ENCODE assay signal across 19 cellular contexts in the genomic region with DNA sequence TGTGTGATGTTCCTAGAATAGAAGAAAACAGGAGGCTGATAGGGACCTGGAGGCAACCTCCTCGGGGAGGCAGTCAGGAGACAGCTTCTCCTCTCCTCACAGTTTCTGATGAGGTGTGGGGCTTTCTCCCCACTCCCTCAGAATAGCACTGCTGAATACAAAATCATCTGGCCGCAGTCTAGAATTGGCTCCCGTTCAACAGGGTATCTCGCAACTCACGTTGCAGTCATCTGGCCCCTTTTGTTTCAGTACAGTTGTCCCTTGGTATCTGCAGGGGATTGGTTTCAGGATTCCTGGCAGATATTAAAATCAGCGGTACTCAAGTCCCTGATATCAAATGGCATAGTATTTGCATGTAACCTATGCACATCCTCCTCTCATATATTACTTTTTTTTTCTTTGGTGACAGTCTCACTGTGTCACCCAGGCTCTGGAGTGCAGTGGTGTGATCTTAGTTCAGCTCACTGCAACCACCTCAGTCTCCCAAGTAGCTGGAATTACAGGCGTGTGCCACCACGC.
"Had no signal": no experiment of that assay in that cellular context is flagged by ENCODE, and none has a peak within 500 bp of the region (broad histone marks: within the 10 kb centered on the region; RNA-seq: fewer than 3 reads in every experiment).

No MANE protein-coding gene starts in this region.

- H3K4me3 Mint-ChIP-seq: activated CD4-positive, alpha-beta T cell treated with anti-CD3 and anti-CD28 coated beads, Interleukin-2, amount 10 ng/mL, durations not matched to agents 24 days and 14 days; activated naive CD4-positive, alpha-beta T cell treated with anti-CD3 and anti-CD28 coated beads, Interleukin-2, amount 50 U/mL, for 24 hours; stimulated activated memory B cell treated with anti-CD40 and anti-IgM and Interleukin-4, amounts not matched to agents 10 μg/mL and 1 μg/mL and 100 μg/mL, for 72 hours; type B pancreatic cell had no signal

- DNase-seq: activated CD4-positive, alpha-beta T cell treated with anti-CD3 and anti-CD28 coated beads, Interleukin-2, amount 10 ng/mL, durations not matched to agents 24 days and 14 days; activated CD8-positive, alpha-beta memory T cell treated with anti-CD3 and anti-CD28 coated beads, Interleukin-2, amount 50 U/mL, for 4 hours; activated effector memory CD4-positive, alpha-beta T cell treated with anti-CD3 and anti-CD28 coated beads, Interleukin-2, amount 50 U/mL, for 16 hours; activated T-cell treated with anti-CD3 and anti-CD28 coated beads, Interleukin-2, amount 50 U/mL, for 48 hours; foreskin keratinocyte; mesendoderm; naive thymus-derived CD8-positive, alpha-beta T cell; pancreas; spleen; stimulated activated CD4-positive, alpha-beta T cell treated with anti-CD3 and anti-CD28 coated beads, Interleukin-4, amount 100 ng/mL, for 4 hours; testis had no signal

- ATAC-seq: foreskin keratinocyte; naive thymus-derived CD8-positive, alpha-beta T cell; pancreas; sciatic nerve; stimulated activated memory B cell treated with anti-CD40 and anti-IgM and Interleukin-4, amounts not matched to agents 10 μg/mL and 1 μg/mL and 100 μg/mL, for 72 hours had no signal

- H3K9me3 Mint-ChIP-seq: activated CD4-positive, alpha-beta T cell treated with anti-CD3 and anti-CD28 coated beads, Interleukin-2, amount 10 ng/mL, durations not matched to agents 24 days and 14 days; activated naive CD4-positive, alpha-beta T cell treated with anti-CD3 and anti-CD28 coated beads, Interleukin-2, amount 50 U/mL, for 24 hours; naive thymus-derived CD8-positive, alpha-beta T cell; stimulated activated memory B cell treated with anti-CD40 and anti-IgM and Interleukin-4, amounts not matched to agents 10 μg/mL and 1 μg/mL and 100 μg/mL, for 72 hours; type B pancreatic cell had no signal

- H3K27me3 Mint-ChIP-seq: activated CD4-positive, alpha-beta T cell treated with anti-CD3 and anti-CD28 coated beads, Interleukin-2, amount 10 ng/mL, durations not matched to agents 24 days and 14 days; activated naive CD4-positive, alpha-beta T cell treated with anti-CD3 and anti-CD28 coated beads, Interleukin-2, amount 50 U/mL, for 24 hours; stimulated activated memory B cell treated with anti-CD40 and anti-IgM and Interleukin-4, amounts not matched to agents 10 μg/mL and 1 μg/mL and 100 μg/mL, for 72 hours; type B pancreatic cell had no signal

- H3K9me3 ChIP-seq: ascending aorta, neutrophil, pancreas, testis had no signal

- H3K4me3 ChIP-seq: ascending aorta, coronary artery, hepatocyte, pancreas, spleen, testis had no signal

- H3K27me3 ChIP-seq: ascending aorta, foreskin keratinocyte, hepatocyte, neutrophil, pancreas, spleen, testis had no signal

- H3K4me1 ChIP-seq: foreskin keratinocyte had no signal

- H3K36me3 ChIP-seq: ascending aorta, pancreas had no signal

- H3K36me3 Mint-ChIP-seq: stimulated activated memory B cell treated with anti-CD40 and anti-IgM and Interleukin-4, amounts not matched to agents 10 μg/mL and 1 μg/mL and 100 μg/mL, for 72 hours; type B pancreatic cell had no signal

- H3K27ac ChIP-seq: ascending aorta, coronary artery, foreskin keratinocyte, hepatocyte, neutrophil, pancreas, spleen, testis had no signal

- H3K27ac Mint-ChIP-seq: activated CD4-positive, alpha-beta T cell treated with anti-CD3 and anti-CD28 coated beads, Interleukin-2, amount 10 ng/mL, durations not matched to agents 24 days and 14 days; activated naive CD4-positive, alpha-beta T cell treated with anti-CD3 and anti-CD28 coated beads, Interleukin-2, amount 50 U/mL, for 24 hours; naive thymus-derived CD8-positive, alpha-beta T cell; stimulated activated memory B cell treated with anti-CD40 and anti-IgM and Interleukin-4, amounts not matched to agents 10 μg/mL and 1 μg/mL and 100 μg/mL, for 72 hours; type B pancreatic cell had no signal
